ENCODE assay signal across 23 cellular contexts in genomic region chr9:81772144-81772543, GRCh38.
A peak's percentile ranks its signal among the peaks of the same experiment; 100 is the strongest.
DNase-seq lines count a peak whose midpoint lies in the region; ATAC-seq, FAIRE-seq and TF ChIP-seq lines count a peak whose summit lies in the region.
"Had no signal": no experiment of that assay in that cellular context is flagged by ENCODE, and none has a peak within 500 bp of the region (broad histone marks: within the 10 kb centered on the region; RNA-seq: fewer than 3 reads in every experiment).

No MANE protein-coding gene starts in this region.

- peak; percentile 51 for DNase-seq in ELR (ENCODE audit: low read depth)
- DNase-seq in RCC 7860 (ENCODE audit: low spot score), result peak; percentile 91
- peak; percentile 38 for DNase-seq in fibroblast of peridontal ligament (ENCODE audit: extremely low read depth)
- peak; percentile 69 for DNase-seq in retinal pigment epithelial cell (ENCODE audit: low read depth)
- DNase-seq in foreskin melanocyte, result no peak
- no peak for DNase-seq in NCI-H146 treated with DMSO at 0.1 percent for 48 hours (lab: John Stamatoyannopoulos, UW; ENCODE audit: unreplicated experiment)
- DNase-seq: activated CD4-positive, CD25-positive, alpha-beta regulatory T cell treated with anti-CD3 and anti-CD28 coated beads, Interleukin-2, amount 50 U/mL, for 72 hours; activated CD8-positive, alpha-beta memory T cell treated with anti-CD3 and anti-CD28 coated beads for 24 hours; dorsolateral prefrontal cortex; left lung; mucosa of descending colon; NCI-H1694 treated with DMSO at 0.1 percent for 48 hours; NCI-H82; retina; stimulated activated CD4-positive, alpha-beta T cell treated with anti-CD3 and anti-CD28 coated beads, Interleukin-15, amount 100 ng/mL, for 24 hours; T-helper 9 cell; testis had no signal

- no peak for ATAC-seq in HG03025 (IDR thresholded peaks at IDR 0.05; ENCODE audit: low FRiP score, unreplicated experiment)
- ATAC-seq: activated naive CD4-positive, alpha-beta T cell treated with anti-CD3 and anti-CD28 coated beads, Interleukin-2, amount 50 U/mL, for 72 hours; left lung; mucosa of descending colon; Panc1; stimulated activated effector memory CD8-positive, alpha-beta T cell treated with anti-CD3 and anti-CD28 coated beads, Interleukin-12 subunit alpha, Interleukin-12 subunit beta, amount 100 ng/mL, for 72 hours had no signal

- FAIRE-seq in RCC 7860 (lab: Jason Lieb, UNC), result peak; percentile 84
- FAIRE-seq: GM18507 had no signal

- no peak for TF ChIP-seq CTCF in retinal pigment epithelial cell (conservative IDR thresholded peaks at IDR 0.05; ENCODE audit: low read depth, low read length)

- H3K4me3 ChIP-seq in retinal pigment epithelial cell (ENCODE audit: low read length), result no peak overlapping the region
- H3K4me3 ChIP-seq: breast epithelium, dorsolateral prefrontal cortex, left lung, mucosa of descending colon, testis had no signal

Comparison
In these comparisons a context has a peak if more than half of its experiments do, and no peak if none do; other contexts are left out.
1. DNase-seq: peak in ELR (single experiment), RCC 7860 (single experiment), fibroblast of peridontal ligament (single experiment) and retinal pigment epithelial cell (single experiment); none in foreskin melanocyte (single experiment) and NCI-H146 treated with DMSO at 0.1 percent for 48 hours (single experiment).